ENCODE assay signal across 1 cellular context in the genomic region with DNA sequence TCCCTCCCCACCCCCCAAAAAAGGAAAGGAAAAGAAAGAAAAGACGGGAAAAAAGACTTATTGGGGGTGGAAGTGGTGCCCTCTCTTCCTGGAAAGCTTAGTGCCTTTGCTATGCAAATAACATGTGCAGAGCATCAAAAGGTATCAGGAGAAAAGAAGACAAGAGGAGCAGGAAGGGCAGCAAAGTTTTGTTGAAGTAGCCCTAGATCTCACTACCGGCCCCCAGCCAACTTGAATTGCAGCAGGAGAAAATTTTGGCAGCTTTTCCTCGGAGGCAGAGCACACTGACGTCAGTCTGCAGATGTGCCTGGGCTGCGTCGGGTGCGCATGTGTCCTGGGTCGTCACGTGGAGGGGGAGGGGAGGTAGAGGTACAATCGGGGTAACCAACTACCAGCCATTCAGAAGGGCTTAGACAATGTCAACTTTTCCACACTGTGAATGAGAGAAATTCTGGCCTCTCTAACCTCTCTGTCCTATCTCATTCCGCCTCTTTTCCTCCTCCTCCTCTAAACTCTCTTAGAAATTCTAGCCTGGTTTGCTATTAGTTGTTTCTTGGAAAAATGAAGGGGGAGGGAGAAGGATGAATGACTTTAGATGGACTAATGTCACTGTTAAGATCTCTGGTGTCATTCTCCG.
A peak's percentile ranks its signal among the peaks of the same experiment; 100 is the strongest.
TF ChIP-seq lines count a peak whose summit lies in the region.

A gene with protein sequence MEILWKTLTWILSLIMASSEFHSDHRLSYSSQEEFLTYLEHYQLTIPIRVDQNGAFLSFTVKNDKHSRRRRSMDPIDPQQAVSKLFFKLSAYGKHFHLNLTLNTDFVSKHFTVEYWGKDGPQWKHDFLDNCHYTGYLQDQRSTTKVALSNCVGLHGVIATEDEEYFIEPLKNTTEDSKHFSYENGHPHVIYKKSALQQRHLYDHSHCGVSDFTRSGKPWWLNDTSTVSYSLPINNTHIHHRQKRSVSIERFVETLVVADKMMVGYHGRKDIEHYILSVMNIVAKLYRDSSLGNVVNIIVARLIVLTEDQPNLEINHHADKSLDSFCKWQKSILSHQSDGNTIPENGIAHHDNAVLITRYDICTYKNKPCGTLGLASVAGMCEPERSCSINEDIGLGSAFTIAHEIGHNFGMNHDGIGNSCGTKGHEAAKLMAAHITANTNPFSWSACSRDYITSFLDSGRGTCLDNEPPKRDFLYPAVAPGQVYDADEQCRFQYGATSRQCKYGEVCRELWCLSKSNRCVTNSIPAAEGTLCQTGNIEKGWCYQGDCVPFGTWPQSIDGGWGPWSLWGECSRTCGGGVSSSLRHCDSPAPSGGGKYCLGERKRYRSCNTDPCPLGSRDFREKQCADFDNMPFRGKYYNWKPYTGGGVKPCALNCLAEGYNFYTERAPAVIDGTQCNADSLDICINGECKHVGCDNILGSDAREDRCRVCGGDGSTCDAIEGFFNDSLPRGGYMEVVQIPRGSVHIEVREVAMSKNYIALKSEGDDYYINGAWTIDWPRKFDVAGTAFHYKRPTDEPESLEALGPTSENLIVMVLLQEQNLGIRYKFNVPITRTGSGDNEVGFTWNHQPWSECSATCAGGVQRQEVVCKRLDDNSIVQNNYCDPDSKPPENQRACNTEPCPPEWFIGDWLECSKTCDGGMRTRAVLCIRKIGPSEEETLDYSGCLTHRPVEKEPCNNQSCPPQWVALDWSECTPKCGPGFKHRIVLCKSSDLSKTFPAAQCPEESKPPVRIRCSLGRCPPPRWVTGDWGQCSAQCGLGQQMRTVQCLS (N-terminal part only) (minus strand): TSS at position 286 of the 637 bp plus-strand sequence. CDS start 8,247 bp downstream, outside the sequence.

TF ChIP-seq in GM12878, 131 proteins besides CTCF, POLR2A, EP300 and RAD21 (continued from another document and continues in another):
- TF ChIP-seq, protein P1, sequence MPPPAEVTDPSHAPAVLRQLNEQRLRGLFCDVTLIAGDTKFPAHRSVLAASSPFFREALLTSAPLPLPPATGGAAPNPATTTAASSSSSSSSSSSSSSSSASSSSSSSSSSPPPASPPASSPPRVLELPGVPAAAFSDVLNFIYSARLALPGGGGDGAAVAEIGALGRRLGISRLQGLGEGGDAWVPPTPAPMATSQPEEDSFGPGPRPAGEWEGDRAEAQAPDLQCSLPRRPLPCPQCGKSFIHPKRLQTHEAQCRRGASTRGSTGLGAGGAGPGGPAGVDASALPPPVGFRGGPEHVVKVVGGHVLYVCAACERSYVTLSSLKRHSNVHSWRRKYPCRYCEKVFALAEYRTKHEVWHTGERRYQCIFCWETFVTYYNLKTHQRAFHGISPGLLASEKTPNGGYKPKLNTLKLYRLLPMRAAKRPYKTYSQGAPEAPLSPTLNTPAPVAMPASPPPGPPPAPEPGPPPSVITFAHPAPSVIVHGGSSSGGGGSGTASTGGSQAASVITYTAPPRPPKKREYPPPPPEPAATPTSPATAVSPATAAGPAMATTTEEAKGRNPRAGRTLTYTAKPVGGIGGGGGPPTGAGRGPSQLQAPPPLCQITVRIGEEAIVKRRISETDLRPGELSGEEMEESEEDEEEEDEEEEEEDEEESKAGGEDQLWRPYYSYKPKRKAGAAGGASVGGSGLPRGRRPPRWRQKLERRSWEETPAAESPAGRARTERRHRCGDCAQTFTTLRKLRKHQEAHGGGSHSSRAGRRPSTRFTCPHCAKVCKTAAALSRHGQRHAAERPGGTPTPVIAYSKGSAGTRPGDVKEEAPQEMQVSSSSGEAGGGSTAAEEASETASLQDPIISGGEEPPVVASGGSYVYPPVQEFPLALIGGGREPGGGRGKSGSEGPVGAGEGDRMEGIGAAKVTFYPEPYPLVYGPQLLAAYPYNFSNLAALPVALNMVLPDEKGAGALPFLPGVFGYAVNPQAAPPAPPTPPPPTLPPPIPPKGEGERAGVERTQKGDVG (CRISPR knock-in tag; IDR thresholded peaks at IDR 0.05) = no peak
- TF ChIP-seq CREM (IDR thresholded peaks at IDR 0.05; ENCODE audit: low read depth) (peak; percentile 86), HCFC1 (IDR thresholded peaks at IDR 0.05; ENCODE audit: low read length) (no peak), KLF5 (IDR thresholded peaks at IDR 0.05; ENCODE audit: partially characterized antibody) (peak; percentile 50), BHLHE40 (IDR thresholded peaks at IDR 0.05; ENCODE audit: borderline replicate concordance in 1 of 2, low read depth in 2 of 2, low read length in 1 of 2) (peak; percentile 96 to 97), ESRRA (IDR thresholded peaks at IDR 0.05; ENCODE audit: low read length) (no peak), ZNF622 (IDR thresholded peaks at IDR 0.05) (no peak), RCOR1 (conservative IDR thresholded peaks at IDR 0.05; ENCODE audit: low read depth, low read length) (no peak), RB1 (IDR thresholded peaks at IDR 0.05; ENCODE audit: borderline replicate concordance) (no peak), SP1 (IDR thresholded peaks at IDR 0.05; ENCODE audit: low read depth, low read length) (no peak), SMC3 (IDR thresholded peaks at IDR 0.05; ENCODE audit: borderline replicate concordance, low read length) (no peak), BRCA1 (IDR thresholded peaks at IDR 0.05; ENCODE audit: low read depth, low read length) (no peak), SREBF2 (IDR thresholded peaks at IDR 0.05; ENCODE audit: low read length) (no peak), JUND (IDR thresholded peaks at IDR 0.05; ENCODE audit: low read depth, low read length) (no peak), GABPA (IDR thresholded peaks at IDR 0.05; ENCODE audit: low read depth) (no peak), FOXK2 (IDR thresholded peaks at IDR 0.05) (no peak), ATF7 (IDR thresholded peaks at IDR 0.05; ENCODE audit: low read depth) (peak; percentile 94), GATAD2B (conservative IDR thresholded peaks at IDR 0.05; ENCODE audit: low read depth) (no peak), ZNF207 (IDR thresholded peaks at IDR 0.05; ENCODE audit: borderline replicate concordance) (no peak), ZNF24 (IDR thresholded peaks at IDR 0.05) (no peak), POU2F2 (IDR thresholded peaks at IDR 0.05; ENCODE audit: borderline replicate concordance, low read depth, low read length) (no peak), SUPT20H (IDR thresholded peaks at IDR 0.05; ENCODE audit: borderline replicate concordance, control insufficient read depth, low read depth, low read length) (no peak), CHD4 (IDR thresholded peaks at IDR 0.05) (no peak), SMAD5 (IDR thresholded peaks at IDR 0.05; ENCODE audit: low read depth) (0 out of 2 replicates have a peak, but pooled peaks have one; percentile 41), TBL1XR1 (IDR thresholded peaks at IDR 0.05; ENCODE audit: low read depth, low read length) (no peak), CBX5 (IDR thresholded peaks at IDR 0.05; ENCODE audit: low read depth) (no peak), RFX5 (IDR thresholded peaks at IDR 0.05; ENCODE audit: low read depth, low read length) (no peak), TCF12 (IDR thresholded peaks at IDR 0.05; ENCODE audit: low read depth, low read length) (0 out of 2 replicates have a peak, but pooled peaks have one; percentile 34), CHD2 (IDR thresholded peaks at IDR 0.05; ENCODE audit: borderline replicate concordance, low read depth, low read length) (peak; percentile 85; the same call in 1 of the 2 replicates), RBBP5 (conservative IDR thresholded peaks at IDR 0.05) (no peak), ZNF217 (IDR thresholded peaks at IDR 0.05) (no peak), KAT2A (conservative IDR thresholded peaks at IDR 0.05; ENCODE audit: control insufficient read depth, low read depth, low read length) (no peak), ETV6 (conservative IDR thresholded peaks at IDR 0.05 in 1 of 2, IDR thresholded peaks at IDR 0.05 in 1 of 2; ENCODE audit: borderline replicate concordance in 1 of 2, low read depth in 1 of 2) (no peak; a peak in 1 of 4 replicates), PML (IDR thresholded peaks at IDR 0.05; ENCODE audit: low read length) (no peak; the same call in 1 of the 2 replicates)
- TF ChIP-seq, protein P2, sequence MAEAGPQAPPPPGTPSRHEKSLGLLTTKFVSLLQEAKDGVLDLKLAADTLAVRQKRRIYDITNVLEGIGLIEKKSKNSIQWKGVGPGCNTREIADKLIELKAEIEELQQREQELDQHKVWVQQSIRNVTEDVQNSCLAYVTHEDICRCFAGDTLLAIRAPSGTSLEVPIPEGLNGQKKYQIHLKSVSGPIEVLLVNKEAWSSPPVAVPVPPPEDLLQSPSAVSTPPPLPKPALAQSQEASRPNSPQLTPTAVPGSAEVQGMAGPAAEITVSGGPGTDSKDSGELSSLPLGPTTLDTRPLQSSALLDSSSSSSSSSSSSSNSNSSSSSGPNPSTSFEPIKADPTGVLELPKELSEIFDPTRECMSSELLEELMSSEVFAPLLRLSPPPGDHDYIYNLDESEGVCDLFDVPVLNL (IDR thresholded peaks at IDR 0.05; ENCODE audit: low read depth, low read length) = no peak
- TF ChIP-seq, protein P3, sequence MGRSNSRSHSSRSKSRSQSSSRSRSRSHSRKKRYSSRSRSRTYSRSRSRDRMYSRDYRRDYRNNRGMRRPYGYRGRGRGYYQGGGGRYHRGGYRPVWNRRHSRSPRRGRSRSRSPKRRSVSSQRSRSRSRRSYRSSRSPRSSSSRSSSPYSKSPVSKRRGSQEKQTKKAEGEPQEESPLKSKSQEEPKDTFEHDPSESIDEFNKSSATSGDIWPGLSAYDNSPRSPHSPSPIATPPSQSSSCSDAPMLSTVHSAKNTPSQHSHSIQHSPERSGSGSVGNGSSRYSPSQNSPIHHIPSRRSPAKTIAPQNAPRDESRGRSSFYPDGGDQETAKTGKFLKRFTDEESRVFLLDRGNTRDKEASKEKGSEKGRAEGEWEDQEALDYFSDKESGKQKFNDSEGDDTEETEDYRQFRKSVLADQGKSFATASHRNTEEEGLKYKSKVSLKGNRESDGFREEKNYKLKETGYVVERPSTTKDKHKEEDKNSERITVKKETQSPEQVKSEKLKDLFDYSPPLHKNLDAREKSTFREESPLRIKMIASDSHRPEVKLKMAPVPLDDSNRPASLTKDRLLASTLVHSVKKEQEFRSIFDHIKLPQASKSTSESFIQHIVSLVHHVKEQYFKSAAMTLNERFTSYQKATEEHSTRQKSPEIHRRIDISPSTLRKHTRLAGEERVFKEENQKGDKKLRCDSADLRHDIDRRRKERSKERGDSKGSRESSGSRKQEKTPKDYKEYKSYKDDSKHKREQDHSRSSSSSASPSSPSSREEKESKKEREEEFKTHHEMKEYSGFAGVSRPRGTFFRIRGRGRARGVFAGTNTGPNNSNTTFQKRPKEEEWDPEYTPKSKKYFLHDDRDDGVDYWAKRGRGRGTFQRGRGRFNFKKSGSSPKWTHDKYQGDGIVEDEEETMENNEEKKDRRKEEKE (IDR thresholded peaks at IDR 0.05) = no peak
- TF ChIP-seq, protein P4, sequence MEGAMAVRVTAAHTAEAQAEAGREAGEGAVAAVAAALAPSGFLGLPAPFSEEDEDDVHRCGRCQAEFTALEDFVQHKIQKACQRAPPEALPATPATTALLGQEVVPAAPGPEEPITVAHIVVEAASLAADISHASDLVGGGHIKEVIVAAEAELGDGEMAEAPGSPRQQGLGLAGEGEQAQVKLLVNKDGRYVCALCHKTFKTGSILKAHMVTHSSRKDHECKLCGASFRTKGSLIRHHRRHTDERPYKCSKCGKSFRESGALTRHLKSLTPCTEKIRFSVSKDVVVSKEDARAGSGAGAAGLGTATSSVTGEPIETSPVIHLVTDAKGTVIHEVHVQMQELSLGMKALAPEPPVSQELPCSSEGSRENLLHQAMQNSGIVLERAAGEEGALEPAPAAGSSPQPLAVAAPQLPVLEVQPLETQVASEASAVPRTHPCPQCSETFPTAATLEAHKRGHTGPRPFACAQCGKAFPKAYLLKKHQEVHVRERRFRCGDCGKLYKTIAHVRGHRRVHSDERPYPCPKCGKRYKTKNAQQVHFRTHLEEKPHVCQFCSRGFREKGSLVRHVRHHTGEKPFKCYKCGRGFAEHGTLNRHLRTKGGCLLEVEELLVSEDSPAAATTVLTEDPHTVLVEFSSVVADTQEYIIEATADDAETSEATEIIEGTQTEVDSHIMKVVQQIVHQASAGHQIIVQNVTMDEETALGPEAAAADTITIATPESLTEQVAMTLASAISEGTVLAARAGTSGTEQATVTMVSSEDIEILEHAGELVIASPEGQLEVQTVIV (IDR thresholded peaks at IDR 0.05; ENCODE audit: borderline replicate concordance, partially characterized antibody) = peak; percentile 14
- TF ChIP-seq, protein P5, sequence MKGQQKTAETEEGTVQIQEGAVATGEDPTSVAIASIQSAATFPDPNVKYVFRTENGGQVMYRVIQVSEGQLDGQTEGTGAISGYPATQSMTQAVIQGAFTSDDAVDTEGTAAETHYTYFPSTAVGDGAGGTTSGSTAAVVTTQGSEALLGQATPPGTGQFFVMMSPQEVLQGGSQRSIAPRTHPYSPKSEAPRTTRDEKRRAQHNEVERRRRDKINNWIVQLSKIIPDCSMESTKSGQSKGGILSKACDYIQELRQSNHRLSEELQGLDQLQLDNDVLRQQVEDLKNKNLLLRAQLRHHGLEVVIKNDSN (IDR thresholded peaks at IDR 0.05; ENCODE audit: borderline replicate concordance, extremely low read length, insufficient read depth, low read depth, low read length) = peak; percentile 86
- TF ChIP-seq, protein P6, sequence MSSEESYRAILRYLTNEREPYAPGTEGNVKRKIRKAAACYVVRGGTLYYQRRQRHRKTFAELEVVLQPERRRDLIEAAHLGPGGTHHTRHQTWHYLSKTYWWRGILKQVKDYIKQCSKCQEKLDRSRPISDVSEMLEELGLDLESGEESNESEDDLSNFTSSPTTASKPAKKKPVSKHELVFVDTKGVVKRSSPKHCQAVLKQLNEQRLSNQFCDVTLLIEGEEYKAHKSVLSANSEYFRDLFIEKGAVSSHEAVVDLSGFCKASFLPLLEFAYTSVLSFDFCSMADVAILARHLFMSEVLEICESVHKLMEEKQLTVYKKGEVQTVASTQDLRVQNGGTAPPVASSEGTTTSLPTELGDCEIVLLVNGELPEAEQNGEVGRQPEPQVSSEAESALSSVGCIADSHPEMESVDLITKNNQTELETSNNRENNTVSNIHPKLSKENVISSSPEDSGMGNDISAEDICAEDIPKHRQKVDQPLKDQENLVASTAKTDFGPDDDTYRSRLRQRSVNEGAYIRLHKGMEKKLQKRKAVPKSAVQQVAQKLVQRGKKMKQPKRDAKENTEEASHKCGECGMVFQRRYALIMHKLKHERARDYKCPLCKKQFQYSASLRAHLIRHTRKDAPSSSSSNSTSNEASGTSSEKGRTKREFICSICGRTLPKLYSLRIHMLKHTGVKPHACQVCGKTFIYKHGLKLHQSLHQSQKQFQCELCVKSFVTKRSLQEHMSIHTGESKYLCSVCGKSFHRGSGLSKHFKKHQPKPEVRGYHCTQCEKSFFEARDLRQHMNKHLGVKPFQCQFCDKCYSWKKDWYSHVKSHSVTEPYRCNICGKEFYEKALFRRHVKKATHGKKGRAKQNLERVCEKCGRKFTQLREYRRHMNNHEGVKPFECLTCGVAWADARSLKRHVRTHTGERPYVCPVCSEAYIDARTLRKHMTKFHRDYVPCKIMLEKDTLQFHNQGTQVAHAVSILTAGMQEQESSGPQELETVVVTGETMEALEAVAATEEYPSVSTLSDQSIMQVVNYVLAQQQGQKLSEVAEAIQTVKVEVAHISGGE (CRISPR knock-in tag; IDR thresholded peaks at IDR 0.05) = no peak
- TF ChIP-seq, protein P7, sequence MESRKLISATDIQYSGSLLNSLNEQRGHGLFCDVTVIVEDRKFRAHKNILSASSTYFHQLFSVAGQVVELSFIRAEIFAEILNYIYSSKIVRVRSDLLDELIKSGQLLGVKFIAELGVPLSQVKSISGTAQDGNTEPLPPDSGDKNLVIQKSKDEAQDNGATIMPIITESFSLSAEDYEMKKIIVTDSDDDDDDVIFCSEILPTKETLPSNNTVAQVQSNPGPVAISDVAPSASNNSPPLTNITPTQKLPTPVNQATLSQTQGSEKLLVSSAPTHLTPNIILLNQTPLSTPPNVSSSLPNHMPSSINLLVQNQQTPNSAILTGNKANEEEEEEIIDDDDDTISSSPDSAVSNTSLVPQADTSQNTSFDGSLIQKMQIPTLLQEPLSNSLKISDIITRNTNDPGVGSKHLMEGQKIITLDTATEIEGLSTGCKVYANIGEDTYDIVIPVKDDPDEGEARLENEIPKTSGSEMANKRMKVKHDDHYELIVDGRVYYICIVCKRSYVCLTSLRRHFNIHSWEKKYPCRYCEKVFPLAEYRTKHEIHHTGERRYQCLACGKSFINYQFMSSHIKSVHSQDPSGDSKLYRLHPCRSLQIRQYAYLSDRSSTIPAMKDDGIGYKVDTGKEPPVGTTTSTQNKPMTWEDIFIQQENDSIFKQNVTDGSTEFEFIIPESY (IDR thresholded peaks at IDR 0.05) = no peak
